8 cellular contexts compared by ENCODE assay signal in the genomic region with DNA sequence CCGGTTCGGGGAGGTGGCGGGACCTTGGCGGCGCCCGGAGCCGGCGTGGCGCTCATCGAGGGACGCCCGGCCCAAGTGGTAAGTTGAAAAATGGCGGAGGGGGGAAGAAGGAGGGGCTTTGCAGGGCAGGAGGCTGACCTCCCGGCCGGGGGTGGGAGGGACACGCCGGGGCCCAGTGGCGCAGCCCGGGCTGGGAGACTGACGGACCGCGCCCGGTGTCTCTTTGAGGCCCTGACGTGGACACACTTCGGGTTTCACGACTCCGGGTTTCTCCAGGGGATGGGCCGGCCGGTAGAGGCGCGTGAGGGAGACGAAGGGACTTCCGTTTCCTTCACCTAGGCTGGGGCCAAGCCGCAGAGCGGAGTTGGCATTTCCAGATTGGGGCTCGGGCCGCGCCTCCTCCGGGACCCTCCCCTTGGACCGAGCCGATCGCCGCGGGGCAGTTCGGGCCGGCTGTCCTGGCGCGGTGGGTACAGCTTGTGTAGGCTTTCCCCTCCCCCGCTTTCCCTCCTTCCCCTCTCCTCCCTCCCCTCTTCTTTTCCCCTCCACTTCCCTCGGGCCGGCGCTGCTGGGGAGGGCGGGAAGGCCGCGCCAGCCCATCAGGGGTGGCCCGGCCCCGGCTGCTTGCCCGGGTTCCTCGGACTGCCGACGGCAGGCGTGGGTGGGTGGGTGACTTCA. TPM values are rescaled to one million over a fixed set of nuclear protein-coding genes. Genes with fewer than 3 reads are reported as not detected.
DNase-seq lines count a peak whose midpoint lies in the region; ATAC-seq and TF ChIP-seq lines count a peak whose summit lies in the region.

Gene XIAP (plus strand): TSS at position 226 of the 678 bp plus-strand sequence. CDS start 25,610 bp downstream, outside the sequence.

- peak within 1 kb of the TSS; percentile 93 for H3K27ac ChIP-seq in A673 (ENCODE audit: low read depth, low read length, poor library complexity, severe bottlenecking)

- no TSS peak for BruUV-seq in A673 (replicated peaks; lab: Mats Ljungman, UMichigan)

- H3K36me3 Mint-ChIP-seq in central memory CD8-positive, alpha-beta T cell (ENCODE audit: insufficient read depth), result peaks cover 13% of the 10 kb centered on the region

- no peaks in the 10 kb centered on the region for H3K27me3 Mint-ChIP-seq in central memory CD8-positive, alpha-beta T cell

- no peaks in the 10 kb centered on the region for H3K36me3 ChIP-seq in A673 (ENCODE audit: insufficient read depth, low read length, poor library complexity, severe bottlenecking)

- no peaks in the 10 kb centered on the region for H3K9me3 Mint-ChIP-seq in central memory CD8-positive, alpha-beta T cell

- peak within 1 kb of the TSS; percentile 91 for H3K27ac Mint-ChIP-seq in central memory CD8-positive, alpha-beta T cell (ENCODE audit: low read depth)

- H3K4me1 Mint-ChIP-seq in central memory CD8-positive, alpha-beta T cell, result peaks cover 11% of the 10 kb centered on the region

- H3K4me1 ChIP-seq in A673 (ENCODE audit: insufficient read depth, low read length, poor library complexity, severe bottlenecking), result no peaks in the 10 kb centered on the region

- peak within 1 kb of the TSS; percentile 81 for H3K4me3 Mint-ChIP-seq in central memory CD8-positive, alpha-beta T cell

- H3K27me3 ChIP-seq in A673 (replicated peaks; ENCODE audit: insufficient read depth, low read depth, low read length, poor library complexity), result no peaks in the 10 kb centered on the region

- DNase-seq in A673 (ENCODE audit: low spot score) (peak; percentile 71), NCI-H2196 (lab: John Stamatoyannopoulos, UW; ENCODE audit: unreplicated experiment) (peak; percentile 73), islet precursor cell (peak; percentile 94)
- peak; percentile 31 for DNase-seq in activated CD4-positive, CD25-positive, alpha-beta regulatory T cell treated with anti-CD3 and anti-CD28 coated beads, Interleukin-2, amount 50 U/mL, for 16 hours (ENCODE audit: low read depth, low spot score)
- peak; percentile 42 to 47 for DNase-seq in central memory CD8-positive, alpha-beta T cell (ENCODE audit: low spot score in 2 of 2)
- peak; percentile 29 to 37 for DNase-seq in stimulated activated CD4-positive, alpha-beta T cell treated with anti-CD3 and anti-CD28 coated beads, Interleukin-15, amount 100 ng/mL, for 1 hour (ENCODE audit: low read depth in 1 of 2, low spot score in 1 of 2)

- intact Hi-C loops in A673 (cut with micrococcal nuclease; ENCODE audit: unreplicated experiment), result no loop called here

- CTCF ChIA-PET in A673 (lab: Charles Lee), result interaction anchor here (0.8 kb wide), 1 partner anchor 82 kb away, joined by 5 read pairs; no protein-coding TSS in a partner anchor

- POLR2A ChIA-PET in A673 (lab: Charles Lee; ENCODE audit: low non-redundant PET), result interaction anchor here (0.5 kb wide), 1 partner anchor 82 kb away, joined by 4 read pairs; no protein-coding TSS in a partner anchor

- ATAC-seq in GM18511 (IDR thresholded peaks at IDR 0.05; ENCODE audit: unreplicated experiment), result peak; percentile 78
- ATAC-seq in HG03039 (IDR thresholded peaks at IDR 0.05; ENCODE audit: unreplicated experiment), result peak; percentile 78
- ATAC-seq in central memory CD8-positive, alpha-beta T cell (replicated peaks; ENCODE audit: extremely low read depth, poor library complexity, severe bottlenecking), result peak; percentile 71

- H3K9me3 ChIP-seq in A673 (ENCODE audit: low read depth, low read length, poor library complexity, severe bottlenecking), result no peaks in the 10 kb centered on the region

- peak within 1 kb of the TSS; percentile 76 for H3K4me3 ChIP-seq in A673 (ENCODE audit: low read depth, low read length, poor library complexity, severe bottlenecking)

- TF ChIP-seq CTCF in A673 (conservative IDR thresholded peaks at IDR 0.05; ENCODE audit: low read depth, low read length), result no peak

RNA-seq across cellular contexts. Expression of gene XIAP, which starts in this region (rescaled TPM):
- 37.7 TPM in 2 replicates for total RNA-seq in A673 (2021)

Comparison
In these comparisons a context has a peak if more than half of its experiments do, and no peak if none do; other contexts are left out.
1. Peak in every context shown above with its lines: DNase-seq, ATAC-seq, H3K4me3 ChIP-seq and H3K27ac ChIP-seq.
2. DNase-seq: peak in every context shown above with its lines; median percentile 94 in islet precursor cell; 73 in NCI-H2196; 71 in A673; 44 in central memory CD8-positive, alpha-beta T cell; 33 in stimulated activated CD4-positive, alpha-beta T cell treated with anti-CD3 and anti-CD28 coated beads, Interleukin-15, amount 100 ng/mL, for 1 hour; 31 in activated CD4-positive, CD25-positive, alpha-beta regulatory T cell treated with anti-CD3 and anti-CD28 coated beads, Interleukin-2, amount 50 U/mL, for 16 hours.